ENCODE assay signal across 10 cellular contexts in the genomic region with DNA sequence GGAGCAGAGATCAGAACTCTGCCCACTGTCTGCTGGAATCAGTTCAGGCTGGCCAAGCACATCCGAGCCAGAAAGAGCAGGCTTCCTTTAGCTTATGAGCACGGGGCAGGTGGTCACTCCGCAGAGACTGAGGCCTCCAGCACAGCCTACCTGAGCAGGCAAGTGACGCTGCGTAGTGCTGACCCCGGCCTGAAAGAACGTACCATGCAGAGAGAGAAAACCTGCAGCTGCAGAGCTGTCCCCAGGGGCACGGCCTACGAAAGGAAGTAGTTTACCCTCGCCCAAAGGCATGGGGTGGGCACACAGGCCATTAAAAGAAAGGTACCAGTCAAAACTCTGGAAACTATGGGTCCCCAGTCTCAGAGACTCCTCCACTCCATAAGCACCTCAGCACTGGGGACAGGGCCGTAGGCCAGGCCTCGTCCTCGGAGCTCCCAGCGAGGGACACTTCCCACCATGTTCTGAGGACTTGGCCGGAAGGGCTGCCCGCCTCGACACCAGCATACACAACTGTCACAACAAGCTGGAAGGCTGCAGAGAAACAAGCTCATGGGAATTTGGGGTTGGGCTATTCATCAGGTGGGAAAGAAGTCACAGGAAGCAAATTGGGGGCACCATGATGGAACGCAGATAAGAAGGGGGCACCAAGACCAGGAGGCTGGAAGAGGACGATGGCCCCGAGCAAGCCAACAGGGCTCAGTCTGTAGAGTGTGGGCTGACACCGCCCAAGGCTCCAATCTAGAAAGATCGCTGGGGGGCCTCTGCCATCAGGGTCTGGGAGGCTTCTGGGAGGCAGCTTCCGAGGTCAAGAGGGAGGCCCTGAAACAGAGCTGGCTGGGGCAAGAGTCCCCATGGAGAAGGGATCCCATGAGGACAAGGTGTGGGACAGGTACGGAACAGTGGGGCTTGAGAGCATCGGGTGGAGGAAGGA.
"Had no signal": no experiment of that assay in that cellular context is flagged by ENCODE, and none has a peak within 500 bp of the region (broad histone marks: within the 10 kb centered on the region; RNA-seq: fewer than 3 reads in every experiment).

No MANE protein-coding gene starts in this region.

- H3K27me3 ChIP-seq: adrenal gland, tibial artery had no signal

- H3K9me3 ChIP-seq: adrenal gland, tibial artery had no signal

- H3K4me1 Mint-ChIP-seq: activated T-helper 17 cell treated with anti-CD3 and anti-CD28 coated beads, Interleukin-2, amount 50 U/mL, for 72 hours; central memory CD8-positive, alpha-beta T cell had no signal

- ATAC-seq: activated T-helper 17 cell treated with anti-CD3 and anti-CD28 coated beads, Interleukin-2, amount 50 U/mL, for 72 hours; naive thymus-derived CD4-positive, alpha-beta T cell had no signal

- H3K4me3 ChIP-seq: adrenal gland, lung, tibial artery had no signal

- H3K4me1 ChIP-seq: adrenal gland, tibial artery had no signal

- H3K4me3 Mint-ChIP-seq: activated naive CD4-positive, alpha-beta T cell treated with anti-CD3 and anti-CD28 coated beads for 36 hours; activated T-helper 17 cell treated with anti-CD3 and anti-CD28 coated beads, Interleukin-2, amount 50 U/mL, for 72 hours; central memory CD8-positive, alpha-beta T cell; naive thymus-derived CD4-positive, alpha-beta T cell had no signal

- H3K9me3 Mint-ChIP-seq: activated naive CD4-positive, alpha-beta T cell treated with anti-CD3 and anti-CD28 coated beads for 36 hours; activated T-helper 17 cell treated with anti-CD3 and anti-CD28 coated beads, Interleukin-2, amount 50 U/mL, for 72 hours; central memory CD8-positive, alpha-beta T cell; naive thymus-derived CD4-positive, alpha-beta T cell had no signal

- H3K27ac ChIP-seq: adrenal gland, tibial artery had no signal

- DNase-seq: activated CD4-positive, alpha-beta T cell treated with anti-CD3 and anti-CD28 coated beads for 1 hour; activated CD4-positive, alpha-beta T cell treated with anti-CD3 and anti-CD28 coated beads, Interleukin-2, amount 50 U/mL, for 48 hours; activated naive CD4-positive, alpha-beta T cell treated with anti-CD3 and anti-CD28 coated beads for 36 hours; stimulated activated CD4-positive, alpha-beta T cell treated with anti-CD3 and anti-CD28 coated beads, Interleukin-2, amount 100 ng/mL, for 48 hours; tibial artery had no signal

- H3K27me3 Mint-ChIP-seq: activated T-helper 17 cell treated with anti-CD3 and anti-CD28 coated beads, Interleukin-2, amount 50 U/mL, for 72 hours; central memory CD8-positive, alpha-beta T cell; naive thymus-derived CD4-positive, alpha-beta T cell had no signal

- H3K27ac Mint-ChIP-seq: activated naive CD4-positive, alpha-beta T cell treated with anti-CD3 and anti-CD28 coated beads for 36 hours; activated T-helper 17 cell treated with anti-CD3 and anti-CD28 coated beads, Interleukin-2, amount 50 U/mL, for 72 hours; naive thymus-derived CD4-positive, alpha-beta T cell had no signal

- H3K36me3 ChIP-seq: adrenal gland had no signal
